Comparison of ENCODE assay signal across 8 cellular contexts in the genomic region with DNA sequence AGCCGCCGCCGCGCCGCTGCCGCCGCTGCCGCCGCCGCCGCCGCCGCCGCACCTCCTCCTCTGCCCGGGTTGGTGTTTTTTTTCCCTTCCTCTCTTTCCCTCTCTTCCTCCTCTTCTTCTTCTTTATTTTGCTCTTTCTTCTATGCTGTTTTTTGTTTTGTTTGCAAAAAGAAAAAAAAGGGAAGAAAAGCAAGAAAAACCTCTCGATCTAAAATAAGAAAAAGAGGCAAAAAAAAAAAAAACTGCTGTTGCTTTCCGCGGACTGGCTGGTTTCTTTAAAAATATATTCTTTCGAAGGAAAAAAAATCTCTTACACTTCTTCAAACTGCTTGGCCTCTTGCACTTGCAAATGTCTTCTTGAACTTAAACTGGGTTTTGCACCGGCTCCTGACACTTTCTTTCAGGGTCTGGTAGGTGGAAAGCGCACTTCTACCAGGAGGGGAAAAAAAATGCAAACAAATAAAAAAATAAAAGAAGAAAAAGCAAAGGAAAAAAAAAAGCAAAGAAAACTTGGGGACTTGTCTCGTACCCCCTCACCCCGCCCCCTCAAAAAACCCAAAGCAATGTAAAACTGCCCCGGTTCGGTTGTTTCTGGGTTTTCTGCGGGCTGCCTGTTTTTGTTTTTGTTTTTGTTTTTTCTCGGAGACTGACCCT. TPM values are rescaled to one million over a fixed set of nuclear protein-coding genes. Genes with fewer than 3 reads are reported as not detected.
DNase-seq lines count a peak whose midpoint lies in the region; ATAC-seq, FAIRE-seq and TF ChIP-seq lines count a peak whose summit lies in the region.

No MANE protein-coding gene starts in this region.

- peaks cover 6% of the 10 kb centered on the region for H3K27me3 ChIP-seq in HAP-1 (ENCODE audit: low read depth)

- TF ChIP-seq CTCF in A549 (IDR thresholded peaks at IDR 0.05), result no peak
- no peak for TF ChIP-seq CTCF in brain (conservative IDR thresholded peaks at IDR 0.05)
- TF ChIP-seq CTCF in mesothelial cell of epicardium (IDR thresholded peaks at IDR 0.05; ENCODE audit: unreplicated experiment), result no peak
- no peak for TF ChIP-seq CTCF in OCI-LY7 (conservative IDR thresholded peaks at IDR 0.05; ENCODE audit: low read length)

- CTCF ChIA-PET in A549 (lab: Yijun Ruan, JAX) (interaction anchor here (1.1 to 3.4 kb wide), 5 partner anchors 10 to 145 kb away, joined by 3 to 13 read pairs (median 4); no protein-coding TSS in a partner anchor), OCI-LY7 (lab: Charles Lee; ENCODE audit: unreplicated experiment) (no interaction called here)

- no peak for ATAC-seq in A549

- POLR2A ChIA-PET in A549 (lab: Yijun Ruan, JAX), result interaction anchor here (0.9 kb wide), 1 partner anchor 1293 kb away, joined by 3 read pairs; no protein-coding TSS in a partner anchor
- POLR2A ChIA-PET in OCI-LY7 (lab: Charles Lee), result no interaction called here

- H3K4me1 Mint-ChIP-seq in brain (peaks cover 65% of the 10 kb centered on the region), mesothelial cell of epicardium (peaks cover 57% of the 10 kb centered on the region)

- H4K20me1 ChIP-seq in OCI-LY7 (ENCODE audit: insufficient read depth, low read length), result no peaks in the 10 kb centered on the region

- peak overlapping the region; percentile 83 for H3K4me3 ChIP-seq in A549
- H3K4me3 ChIP-seq in HAP-1, result peak overlapping the region; percentile 57
- no peak overlapping the region for H3K4me3 ChIP-seq in OCI-LY7 (ENCODE audit: low read depth, low read length, poor library complexity, severe bottlenecking)

- in situ Hi-C loops in HAP-1 (cut with MboI; ENCODE audit: low sequenced_read_pairs), result no loop called here

- BruUV-seq in OCI-LY7 (replicated peaks; lab: Mats Ljungman, UMichigan), result no TSS peak

- H3K4me1 ChIP-seq in A549, result peaks cover 26% of the 10 kb centered on the region
- peaks cover 17% of the 10 kb centered on the region for H3K4me1 ChIP-seq in HAP-1
- no peaks in the 10 kb centered on the region for H3K4me1 ChIP-seq in OCI-LY7 (ENCODE audit: insufficient read depth, low read length, poor library complexity, severe bottlenecking)

- DNase-seq in A549 (ENCODE audit: low read depth in 1 of 2, low spot score in 1 of 2) (no peak), HAP-1 (ENCODE audit: low spot score in 2 of 2) (no peak), mesothelial cell of epicardium (ENCODE audit: low spot score in 2 of 2, unreplicated experiment in 2 of 2) (no peak), OCI-LY7 (ENCODE audit: low spot score) (no peak), SW 1271 (lab: John Stamatoyannopoulos, UW) (no peak), GM03348 (ENCODE audit: low spot score) (no peak)
- DNase-seq in stimulated activated CD4-positive, alpha-beta T cell treated with anti-CD3 and anti-CD28 coated beads, Interleukin-4, amount 100 ng/mL, for 24 hours, result no peak

- H3K27ac Mint-ChIP-seq in brain (peak overlapping the region; percentile 20 to 92 (median 61)), mesothelial cell of epicardium (peak overlapping the region; percentile 48)

- intact Hi-C loops in OCI-LY7 (cut with micrococcal nuclease; ENCODE audit: unreplicated experiment), result no loop called here

- H3K4me3 Mint-ChIP-seq in brain (peak overlapping the region; percentile 87 to 96 (median 91)), mesothelial cell of epicardium (peak overlapping the region; percentile 83)

- H3K27me3 Mint-ChIP-seq in brain (peaks cover 57% of the 10 kb centered on the region), mesothelial cell of epicardium (ENCODE audit: low read depth) (peaks cover 30% of the 10 kb centered on the region)

- peak overlapping the region; percentile 85 to 89 for H3K27ac ChIP-seq in A549
- no peak overlapping the region for H3K27ac ChIP-seq in OCI-LY7 (ENCODE audit: low read depth, low read length, poor library complexity, severe bottlenecking)

- WGBS in A549 (ENCODE audit: missing lambda C conversion rate), result under 1% methylated on average over 27 of the region's 27 CpGs

- no peaks in the 10 kb centered on the region for H3K9me2 ChIP-seq in OCI-LY7 (ENCODE audit: insufficient read depth, low read length)

- FAIRE-seq in A549 (lab: Jason Lieb, UNC), result no peak

- H3K36me3 ChIP-seq in HAP-1 (replicated peaks), result no peaks in the 10 kb centered on the region
- no peaks in the 10 kb centered on the region for H3K36me3 ChIP-seq in OCI-LY7 (ENCODE audit: insufficient read depth, low read length)

- H3K9me3 ChIP-seq in A549, result no peaks in the 10 kb centered on the region
- H3K9me3 ChIP-seq in HAP-1, result no peaks in the 10 kb centered on the region
- no peaks in the 10 kb centered on the region for H3K9me3 ChIP-seq in OCI-LY7 (ENCODE audit: low read length)

- H3K36me3 Mint-ChIP-seq in brain (no peaks in the 10 kb centered on the region), mesothelial cell of epicardium (no peaks in the 10 kb centered on the region)

- TF ChIP-seq POLR2A in A549 (IDR thresholded peaks at IDR 0.05; ENCODE audit: low read length), result no peak

- no peak for TF ChIP-seq EP300 in A549 (IDR thresholded peaks at IDR 0.05)

- no peak for TF ChIP-seq RAD21 in A549 (conservative IDR thresholded peaks at IDR 0.05 in 1 of 2, IDR thresholded peaks at IDR 0.05 in 1 of 2)

- H3K4me2 ChIP-seq in A549 (peak overlapping the region; percentile 97), OCI-LY7 (ENCODE audit: low read length) (no peak overlapping the region)

- H3K79me2 ChIP-seq in OCI-LY7 (ENCODE audit: insufficient read depth, low read depth, low read length), result no peaks in the 10 kb centered on the region

- peaks cover 0 to 3% (median 0%) of the 10 kb centered on the region in 5 experiments for H3K9me3 Mint-ChIP-seq in brain
- H3K9me3 Mint-ChIP-seq in mesothelial cell of epicardium, result no peaks in the 10 kb centered on the region

- H2AFZ ChIP-seq in OCI-LY7 (ENCODE audit: low read length), result no peak overlapping the region

TF ChIP-seq in A549, 52 proteins besides CTCF, POLR2A, EP300 and RAD21:
- TF ChIP-seq CBX8 (IDR thresholded peaks at IDR 0.05) (0 out of 2 replicates have a peak, but pooled peaks have one; percentile 56), CHD4 (IDR thresholded peaks at IDR 0.05; ENCODE audit: borderline replicate concordance) (no peak), RNF2 (IDR thresholded peaks at IDR 0.05; ENCODE audit: borderline replicate concordance, low read depth) (peak; percentile 64), POLR2AphosphoS2 (conservative IDR thresholded peaks at IDR 0.05; ENCODE audit: low read length) (no peak), NPAS2 (CRISPR knock-in tag; IDR thresholded peaks at IDR 0.05; ENCODE audit: borderline replicate concordance) (no peak), HOXB13 (CRISPR knock-in tag; IDR thresholded peaks at IDR 0.05; ENCODE audit: low read depth) (no peak), FOSB (CRISPR knock-in tag; IDR thresholded peaks at IDR 0.05) (no peak)
TF ChIP-seq in A549: peak in this region for 2.

RNA-seq across cellular contexts. Expression of gene BCL11B, which starts 0.6 kb away (rescaled TPM):
- 0.43 and 0.44 TPM in 2 replicates for polyA plus RNA-seq in A549 (2011; rRNA removed)
- 0.11 and 0.19 TPM in 2 replicates for polyA plus RNA-seq in A549 (2012; cell fraction: cytosol; rRNA removed)
- 0.32 and 0.49 TPM in 2 replicates for polyA plus RNA-seq in A549 (2012; cell fraction: nucleus; rRNA removed)
- 0.31 to 0.49 TPM (median 0.42 TPM) in 3 replicates for polyA plus RNA-seq in A549 (2017; fragmentation: RNase III; extraction: RNeasy Plus Mini Kit Qiagen cat#74134 plus additional on column Dnase treatment)
- 0.87 and 0.97 TPM in 2 replicates for polyA minus RNA-seq in A549 (2011; rRNA and poly(A)+ RNA removed)
- 1.6 TPM for polyA plus RNA-seq in brain (ENCODE audit: insufficient read depth, low read depth, low replicate concordance)
- 11.6 to 12.3 TPM (median 11.8 TPM) in 3 replicates for total RNA-seq in mesothelial cell of epicardium
- not detected in 2 replicates for total RNA-seq in OCI-LY7 (2014; rRNA removed; shearing (Covaris generic))
- not detected in 2 replicates for total RNA-seq in OCI-LY7 (2022)

Comparison
In these comparisons a context has a peak if more than half of its experiments do, and no peak if none do; other contexts are left out.
1. RNA of gene BCL11B, which starts 0.6 kb away (total RNA-seq): 11.6 to 12.3 TPM in mesothelial cell of epicardium; not detected in OCI-LY7; every median in the first group is over 10 times any median in the second.